Comparison of ENCODE assay signal across 1 cellular context in genomic region chr11:27934830-27935145, GRCh38.
A peak's percentile ranks its signal among the peaks of the same experiment; 100 is the strongest.
TF ChIP-seq lines count a peak whose summit lies in the region.

No MANE protein-coding gene starts in this region.

TF ChIP-seq in IMR-90, 13 proteins besides CTCF, POLR2A, EP300 and RAD21:
- TF ChIP-seq NFE2L2 (IDR thresholded peaks at IDR 0.05; ENCODE audit: low read depth, low read length) = no peak
- TF ChIP-seq FOS (IDR thresholded peaks at IDR 0.05; ENCODE audit: low read depth, low read length) = peak; percentile 92
- TF ChIP-seq, protein P1, sequence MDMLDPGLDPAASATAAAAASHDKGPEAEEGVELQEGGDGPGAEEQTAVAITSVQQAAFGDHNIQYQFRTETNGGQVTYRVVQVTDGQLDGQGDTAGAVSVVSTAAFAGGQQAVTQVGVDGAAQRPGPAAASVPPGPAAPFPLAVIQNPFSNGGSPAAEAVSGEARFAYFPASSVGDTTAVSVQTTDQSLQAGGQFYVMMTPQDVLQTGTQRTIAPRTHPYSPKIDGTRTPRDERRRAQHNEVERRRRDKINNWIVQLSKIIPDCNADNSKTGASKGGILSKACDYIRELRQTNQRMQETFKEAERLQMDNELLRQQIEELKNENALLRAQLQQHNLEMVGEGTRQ (IDR thresholded peaks at IDR 0.05; ENCODE audit: low read depth, low read length) = no peak
- TF ChIP-seq RFX5 (IDR thresholded peaks at IDR 0.05; ENCODE audit: low read depth, low read length) = no peak
